8 cellular contexts compared by ENCODE assay signal in genomic region chr7:30594540-30595460, GRCh38. TPM values are rescaled to one million over a fixed set of nuclear protein-coding genes. Genes with fewer than 3 reads are reported as not detected.
DNase-seq lines count a peak whose midpoint lies in the region; ATAC-seq and TF ChIP-seq lines count a peak whose summit lies in the region.

Gene GARS1, plus strand, starts transcription at chr7:30594878. Its CDS starts 44 bp downstream, at chr7:30594922.

- H3K27ac ChIP-seq in PC-9 (peak within 1 kb of the TSS; percentile 83), mucosa of rectum (ENCODE audit: low read depth in 2 of 2, low read length in 2 of 2) (peak within 1 kb of the TSS; percentile 98)

- H3K9me3 ChIP-seq in PC-9 (ENCODE audit: insufficient read depth, low read depth) (no peaks in the 10 kb centered on the region), mucosa of rectum (ENCODE audit: control insufficient read depth in 2 of 2, low read length in 2 of 2) (no peaks in the 10 kb centered on the region)

- peak within 1 kb of the TSS; percentile 91 for H2AFZ ChIP-seq in PC-9

- peaks cover 90% of the 10 kb centered on the region for H3K79me2 ChIP-seq in PC-9 (ENCODE audit: low read depth)

- TF ChIP-seq RAD21 in Ishikawa (IDR thresholded peaks at IDR 0.05; ENCODE audit: low read depth) = no peak

- peak; percentile 99 for DNase-seq in DMS53 (lab: John Stamatoyannopoulos, UW)
- peak; percentile 84 to 87 for DNase-seq in PC-9
- peak; percentile 91 for DNase-seq in activated T-cell treated with anti-CD3 and anti-CD28 coated beads, Interleukin-2, amount 50 U/mL, for 1 hour
- peak; percentile 18 for DNase-seq in epithelial cell of proximal tubule (ENCODE audit: low read depth)
- peak; percentile 73 to 79 for DNase-seq in stimulated activated CD8-positive, alpha-beta memory T cell treated with anti-CD3 and anti-CD28 coated beads, Interleukin-4, amount 100 ng/mL, for 4 hours (ENCODE audit: low read depth in 2 of 2, low spot score in 1 of 2)

- ATAC-seq in GM21619 (IDR thresholded peaks at IDR 0.05; ENCODE audit: unreplicated experiment) = peak; percentile 84

- H3K9ac ChIP-seq in mucosa of rectum (ENCODE audit: low read depth in 1 of 2, low read length in 2 of 2) = peak within 1 kb of the TSS; percentile 88 to 99

- H3K27me3 ChIP-seq in PC-9 (ENCODE audit: insufficient read depth, low read depth) (no peaks in the 10 kb centered on the region), mucosa of rectum (ENCODE audit: control insufficient read depth in 2 of 2, insufficient read depth in 2 of 2, low read length in 2 of 2) (no peaks in the 10 kb centered on the region)

- no peaks in the 10 kb centered on the region for H3K9me2 ChIP-seq in PC-9 (ENCODE audit: insufficient read depth)

- peak within 1 kb of the TSS; percentile 84 for H3K4me2 ChIP-seq in PC-9

- H3F3A ChIP-seq in PC-9 (ENCODE audit: insufficient read depth, low read depth) = peaks cover 21% of the 10 kb centered on the region; the same call in 1 of the 2 replicates

- H3K36me3 ChIP-seq in PC-9 (ENCODE audit: low read depth) = peaks cover 42% of the 10 kb centered on the region
- H3K36me3 ChIP-seq in mucosa of rectum (ENCODE audit: control insufficient read depth in 2 of 2, insufficient read depth in 2 of 2, low read length in 2 of 2) = peaks cover under 1% of the 10 kb centered on the region in 2 donors

- BruUV-seq in PC-9 (replicated peaks; lab: Mats Ljungman, UMichigan) = no TSS peak

- peaks cover 37% of the 10 kb centered on the region for H4K20me1 ChIP-seq in PC-9 (ENCODE audit: insufficient read depth)

- peak; percentile 84 for TF ChIP-seq EP300 in Ishikawa (IDR thresholded peaks at IDR 0.05; ENCODE audit: borderline replicate concordance)

- CTCF ChIA-PET in PC-9 (lab: Charles Lee) = no interaction called here

- peaks cover 22% of the 10 kb centered on the region for H3K4me1 ChIP-seq in PC-9 (replicated peaks; ENCODE audit: insufficient read depth)
- peaks cover 4 to 20% of the 10 kb centered on the region in 2 donors for H3K4me1 ChIP-seq in mucosa of rectum (ENCODE audit: control insufficient read depth in 2 of 2, insufficient read depth in 2 of 2, low read length in 2 of 2)

- H3K4me3 ChIP-seq in PC-9 (peak within 1 kb of the TSS; percentile 77), epithelial cell of proximal tubule (ENCODE audit: low read depth, low read length) (peak within 1 kb of the TSS; percentile 73), mucosa of rectum (ENCODE audit: low read length in 2 of 2) (peak within 1 kb of the TSS; percentile 97 to 99)

- TF ChIP-seq CTCF in PC-9 (conservative IDR thresholded peaks at IDR 0.05) (no peak), epithelial cell of proximal tubule (conservative IDR thresholded peaks at IDR 0.05; ENCODE audit: low read depth, low read length) (no peak)

- POLR2A ChIA-PET in PC-9 (lab: Charles Lee; ENCODE audit: unreplicated experiment) = no interaction called here

- intact Hi-C loops in PC-9 (cut with micrococcal nuclease; ENCODE audit: unreplicated experiment) = loop anchor here (2.0 to 10.0 kb wide), 2 partner anchors 44 to 90 kb away; partner anchors contain the start of gene GGCT

TF ChIP-seq in Ishikawa, 13 proteins besides CTCF, POLR2A, EP300 and RAD21:
- peak; percentile 25; the same call in 1 of the 2 replicates for TF ChIP-seq EGR1 (IDR thresholded peaks at IDR 0.05)
- TF ChIP-seq, protein P1, sequence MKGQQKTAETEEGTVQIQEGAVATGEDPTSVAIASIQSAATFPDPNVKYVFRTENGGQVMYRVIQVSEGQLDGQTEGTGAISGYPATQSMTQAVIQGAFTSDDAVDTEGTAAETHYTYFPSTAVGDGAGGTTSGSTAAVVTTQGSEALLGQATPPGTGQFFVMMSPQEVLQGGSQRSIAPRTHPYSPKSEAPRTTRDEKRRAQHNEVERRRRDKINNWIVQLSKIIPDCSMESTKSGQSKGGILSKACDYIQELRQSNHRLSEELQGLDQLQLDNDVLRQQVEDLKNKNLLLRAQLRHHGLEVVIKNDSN (IDR thresholded peaks at IDR 0.05) = peak; percentile 84
- TF ChIP-seq TAF1 (IDR thresholded peaks at IDR 0.05; ENCODE audit: low read depth) = peak; percentile 97
- TF ChIP-seq CREB1 (IDR thresholded peaks at IDR 0.05; ENCODE audit: low read depth) = peak; percentile 94
- peak; percentile 23; the same call in 1 of the 2 replicates for TF ChIP-seq NFIC (IDR thresholded peaks at IDR 0.05)
- TF ChIP-seq TCF12 (IDR thresholded peaks at IDR 0.05; ENCODE audit: low read depth) = peak; percentile 74
- TF ChIP-seq, protein P2, sequence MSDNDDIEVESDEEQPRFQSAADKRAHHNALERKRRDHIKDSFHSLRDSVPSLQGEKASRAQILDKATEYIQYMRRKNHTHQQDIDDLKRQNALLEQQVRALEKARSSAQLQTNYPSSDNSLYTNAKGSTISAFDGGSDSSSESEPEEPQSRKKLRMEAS (IDR thresholded peaks at IDR 0.05) = peak; percentile 97
- TF ChIP-seq CEBPB (IDR thresholded peaks at IDR 0.05) = peak; percentile 93
- peak; percentile 61; the same call in 1 of the 2 replicates for TF ChIP-seq ZBTB7A (IDR thresholded peaks at IDR 0.05; ENCODE audit: low read depth)
- no peak for TF ChIP-seq FOXM1 (IDR thresholded peaks at IDR 0.05; ENCODE audit: borderline replicate concordance, low read depth)
- peak; percentile 37; the same call in 1 of the 2 replicates for TF ChIP-seq TEAD4 (IDR thresholded peaks at IDR 0.05)
- TF ChIP-seq YY1 (IDR thresholded peaks at IDR 0.05; ENCODE audit: low read depth) = peak; percentile 78
- TF ChIP-seq, protein P3, sequence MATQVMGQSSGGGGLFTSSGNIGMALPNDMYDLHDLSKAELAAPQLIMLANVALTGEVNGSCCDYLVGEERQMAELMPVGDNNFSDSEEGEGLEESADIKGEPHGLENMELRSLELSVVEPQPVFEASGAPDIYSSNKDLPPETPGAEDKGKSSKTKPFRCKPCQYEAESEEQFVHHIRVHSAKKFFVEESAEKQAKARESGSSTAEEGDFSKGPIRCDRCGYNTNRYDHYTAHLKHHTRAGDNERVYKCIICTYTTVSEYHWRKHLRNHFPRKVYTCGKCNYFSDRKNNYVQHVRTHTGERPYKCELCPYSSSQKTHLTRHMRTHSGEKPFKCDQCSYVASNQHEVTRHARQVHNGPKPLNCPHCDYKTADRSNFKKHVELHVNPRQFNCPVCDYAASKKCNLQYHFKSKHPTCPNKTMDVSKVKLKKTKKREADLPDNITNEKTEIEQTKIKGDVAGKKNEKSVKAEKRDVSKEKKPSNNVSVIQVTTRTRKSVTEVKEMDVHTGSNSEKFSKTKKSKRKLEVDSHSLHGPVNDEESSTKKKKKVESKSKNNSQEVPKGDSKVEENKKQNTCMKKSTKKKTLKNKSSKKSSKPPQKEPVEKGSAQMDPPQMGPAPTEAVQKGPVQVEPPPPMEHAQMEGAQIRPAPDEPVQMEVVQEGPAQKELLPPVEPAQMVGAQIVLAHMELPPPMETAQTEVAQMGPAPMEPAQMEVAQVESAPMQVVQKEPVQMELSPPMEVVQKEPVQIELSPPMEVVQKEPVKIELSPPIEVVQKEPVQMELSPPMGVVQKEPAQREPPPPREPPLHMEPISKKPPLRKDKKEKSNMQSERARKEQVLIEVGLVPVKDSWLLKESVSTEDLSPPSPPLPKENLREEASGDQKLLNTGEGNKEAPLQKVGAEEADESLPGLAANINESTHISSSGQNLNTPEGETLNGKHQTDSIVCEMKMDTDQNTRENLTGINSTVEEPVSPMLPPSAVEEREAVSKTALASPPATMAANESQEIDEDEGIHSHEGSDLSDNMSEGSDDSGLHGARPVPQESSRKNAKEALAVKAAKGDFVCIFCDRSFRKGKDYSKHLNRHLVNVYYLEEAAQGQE (IDR thresholded peaks at IDR 0.05; ENCODE audit: low read depth) = no peak

RNA-seq across cellular contexts. Expression of gene GARS1, which starts in this region (rescaled TPM):
- 272 and 274 TPM in 2 replicates for total RNA-seq in PC-9 (2021)
- 154 and 240 TPM in 2 replicates for total RNA-seq in epithelial cell of proximal tubule

Comparison
In these comparisons a context has a peak if more than half of its experiments do, and no peak if none do; other contexts are left out.
1. Peak in every context shown above with its lines: DNase-seq, ATAC-seq, H3K4me3 ChIP-seq and H3K27ac ChIP-seq.
2. DNase-seq: peak in every context shown above with its lines; median percentile 99 in DMS53; 91 in activated T-cell treated with anti-CD3 and anti-CD28 coated beads, Interleukin-2, amount 50 U/mL, for 1 hour; 86 in PC-9; 76 in stimulated activated CD8-positive, alpha-beta memory T cell treated with anti-CD3 and anti-CD28 coated beads, Interleukin-4, amount 100 ng/mL, for 4 hours; 18 in epithelial cell of proximal tubule.